7 cellular contexts compared by ENCODE assay signal in the genomic region with DNA sequence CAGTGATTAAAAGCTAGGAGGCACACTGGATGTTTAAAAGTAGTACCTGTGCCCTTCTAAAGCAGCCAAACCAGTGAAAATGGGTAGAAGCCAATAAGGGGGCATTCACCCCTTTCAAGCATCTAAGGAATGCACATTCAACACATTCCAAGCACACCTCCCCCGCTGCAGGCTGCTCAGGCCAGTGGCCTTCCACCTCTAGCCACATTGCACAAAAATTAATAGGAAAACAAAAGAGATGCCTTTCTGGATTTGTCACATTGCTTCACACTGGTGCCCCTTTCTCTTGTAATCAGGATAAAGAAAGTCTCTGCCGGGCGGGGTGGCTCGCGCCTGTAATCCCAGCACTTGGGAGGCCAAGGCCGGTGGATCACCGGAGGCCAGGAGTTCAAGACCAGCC.
DNase-seq lines count a peak whose midpoint lies in the region; ATAC-seq, FAIRE-seq and TF ChIP-seq lines count a peak whose summit lies in the region.

No MANE protein-coding gene starts in this region.

- no peak overlapping the region for H3K9ac ChIP-seq in colonic mucosa (ENCODE audit: low read depth in 2 of 2, low read length in 2 of 2)

- BruUV-seq in MCF 10A (replicated peaks; lab: Mats Ljungman, UMichigan): no TSS peak

- no peak for TF ChIP-seq CTCF in MCF 10A (IDR thresholded peaks at IDR 0.05; ENCODE audit: unreplicated experiment)
- no peak for TF ChIP-seq CTCF in left lung (IDR thresholded peaks at IDR 0.05)
- no peak for TF ChIP-seq CTCF in upper lobe of right lung (IDR thresholded peaks at IDR 0.05)
- no peak for TF ChIP-seq CTCF in colonic mucosa (IDR thresholded peaks at IDR 0.05)

- H3K36me3 ChIP-seq in left lung: no peaks in the 10 kb centered on the region
- H3K36me3 ChIP-seq in upper lobe of right lung: no peaks in the 10 kb centered on the region
- no peaks in the 10 kb centered on the region for H3K36me3 ChIP-seq in effector memory CD4-positive, alpha-beta T cell (ENCODE audit: control insufficient read depth, insufficient read depth, low read length)
- no peaks in the 10 kb centered on the region for H3K36me3 ChIP-seq in colonic mucosa

- CTCF ChIA-PET in MCF 10A (lab: Yijun Ruan, JAX): interaction anchor here (0.6 kb wide), 2 partner anchors 43 to 480 kb away, joined by 3 to 5 read pairs; no protein-coding TSS in a partner anchor

- no peaks in the 10 kb centered on the region for H3K9me3 ChIP-seq in left lung
- H3K9me3 ChIP-seq in upper lobe of right lung: no peaks in the 10 kb centered on the region
- no peaks in the 10 kb centered on the region for H3K9me3 ChIP-seq in effector memory CD4-positive, alpha-beta T cell (ENCODE audit: control insufficient read depth, low read length)
- no peaks in the 10 kb centered on the region for H3K9me3 ChIP-seq in colonic mucosa

- H3K27ac Mint-ChIP-seq in MCF 10A (ENCODE audit: low read depth, unreplicated experiment): peak overlapping the region; percentile 59

- POLR2A ChIA-PET in MCF 10A (lab: Yijun Ruan, JAX): interaction anchor here (0.8 to 1.2 kb wide), 3 partner anchors 10 to 29 kb away, joined by 3 read pairs; no protein-coding TSS in a partner anchor

- H3K9me3 Mint-ChIP-seq in MCF 10A (ENCODE audit: unreplicated experiment): no peaks in the 10 kb centered on the region

- no peaks in the 10 kb centered on the region for H3K4me1 ChIP-seq in left lung
- no peaks in the 10 kb centered on the region for H3K4me1 ChIP-seq in upper lobe of right lung
- no peaks in the 10 kb centered on the region for H3K4me1 ChIP-seq in effector memory CD4-positive, alpha-beta T cell (ENCODE audit: control insufficient read depth, insufficient read depth, low read length, poor library complexity, severe bottlenecking)
- no peaks in the 10 kb centered on the region for H3K4me1 ChIP-seq in colonic mucosa

- peak; percentile 92 for ATAC-seq in left lung
- peak; percentile 93 for ATAC-seq in upper lobe of right lung

- H3K27ac ChIP-seq in left lung (no peak overlapping the region), upper lobe of right lung (no peak overlapping the region), colonic mucosa (no peak overlapping the region)
- H3K27ac ChIP-seq in effector memory CD4-positive, alpha-beta T cell (ENCODE audit: insufficient read depth, low read length, poor library complexity, severe bottlenecking): no peak overlapping the region

- H3K4me3 ChIP-seq in left lung (no peak overlapping the region), upper lobe of right lung (no peak overlapping the region), colonic mucosa (no peak overlapping the region)
- H3K4me3 ChIP-seq in effector memory CD4-positive, alpha-beta T cell (ENCODE audit: insufficient read depth, low read depth, low read length, poor library complexity, severe bottlenecking): no peak overlapping the region

- no peaks in the 10 kb centered on the region for H3K27me3 Mint-ChIP-seq in MCF 10A (ENCODE audit: insufficient read depth, unreplicated experiment)

- no peak overlapping the region for H3K4me3 Mint-ChIP-seq in MCF 10A (ENCODE audit: unreplicated experiment)

- peak; percentile 45 for DNase-seq in HTR-8/SVneo (ENCODE audit: insufficient read length, low spot score)
- DNase-seq in MCF 10A (ENCODE audit: unreplicated experiment): peak; percentile 51
- DNase-seq in left lung: peak in 1 of 2 donors; percentile 47
- no peak for DNase-seq in upper lobe of right lung
- no peak for DNase-seq in effector memory CD4-positive, alpha-beta T cell
- DNase-seq in colonic mucosa: no peak
- DNase-seq in NCI-H1417 treated with DMSO at 0.1 percent for 48 hours (lab: John Stamatoyannopoulos, UW): no peak

- intact Hi-C loops in MCF 10A (cut with micrococcal nuclease) (no loop called here), left lung (cut with DNase I) (no loop called here), upper lobe of right lung (cut with DNase I) (no loop called here), colonic mucosa (cut with DNase I) (no loop called here)

- H3K4me1 Mint-ChIP-seq in MCF 10A (ENCODE audit: insufficient read depth, unreplicated experiment): peaks cover 11% of the 10 kb centered on the region

- FAIRE-seq in HTR-8/SVneo (lab: Jason Lieb, UNC): peak; percentile 28

- H3K27me3 ChIP-seq in left lung (no peaks in the 10 kb centered on the region), upper lobe of right lung (no peaks in the 10 kb centered on the region), colonic mucosa (no peaks in the 10 kb centered on the region)
- H3K27me3 ChIP-seq in effector memory CD4-positive, alpha-beta T cell (replicated peaks; ENCODE audit: control insufficient read depth, insufficient read depth, low read length, poor library complexity, severe bottlenecking): no peaks in the 10 kb centered on the region

- H3K36me3 Mint-ChIP-seq in MCF 10A (ENCODE audit: insufficient read depth, unreplicated experiment): no peaks in the 10 kb centered on the region

Comparison
In these comparisons a context has a peak if more than half of its experiments do, and no peak if none do; other contexts are left out.
1. DNase-seq: peak in HTR-8/SVneo (single experiment) and MCF 10A (single experiment); none in upper lobe of right lung (single experiment), effector memory CD4-positive, alpha-beta T cell (0 of 3), colonic mucosa (single experiment) and NCI-H1417 treated with DMSO at 0.1 percent for 48 hours (single experiment).